9 cellular contexts compared by ENCODE assay signal in genomic region chr3:153052096-153052460, GRCh38.
DNase-seq lines count a peak whose midpoint lies in the region; ATAC-seq and TF ChIP-seq lines count a peak whose summit lies in the region.
"Had no signal": no experiment of that assay in that cellular context is flagged by ENCODE, and none has a peak within 500 bp of the region (broad histone marks: within the 10 kb centered on the region; RNA-seq: fewer than 3 reads in every experiment).

No MANE protein-coding gene starts in this region.

- H2AK5ac ChIP-seq in mesenchymal stem cell (ENCODE audit: low read length, severe bottlenecking): no peak overlapping the region

- H3K14ac ChIP-seq in mesenchymal stem cell (ENCODE audit: low read length in 2 of 2): no peak overlapping the region

- H3K4me1 Mint-ChIP-seq in brain: peaks cover 6% of the 10 kb centered on the region

- DNase-seq in AG08395 (ENCODE audit: low spot score) (peak; percentile 76), LNCaP clone FGC (ENCODE audit: low read depth) (peak; percentile 34), mesenchymal stem cell (peak; percentile 98), NCI-H2029 treated with DMSO at 0.1 percent for 48 hours (lab: John Stamatoyannopoulos, UW) (no peak), NCI-H2107 treated with DMSO at 0.1 percent for 48 hours (lab: John Stamatoyannopoulos, UW; ENCODE audit: unreplicated experiment) (no peak)
- no peak for DNase-seq in activated naive CD4-positive, alpha-beta T cell treated with anti-CD3 and anti-CD28 coated beads, Interleukin-2, amount 50 U/mL, for 72 hours (ENCODE audit: low spot score in 2 of 2)
- DNase-seq: Caco-2 had no signal

- no peak overlapping the region for H2AFZ ChIP-seq in mesenchymal stem cell (ENCODE audit: low read depth, low read length)

- no peak overlapping the region for H4K91ac ChIP-seq in mesenchymal stem cell (ENCODE audit: low read length)

- H3K27ac ChIP-seq in mesenchymal stem cell (ENCODE audit: low read length, poor library complexity, severe bottlenecking): peak overlapping the region; percentile 49

- H3K9ac ChIP-seq in mesenchymal stem cell (ENCODE audit: low read length): peak overlapping the region; percentile 46

- no peak overlapping the region for H3K4ac ChIP-seq in mesenchymal stem cell (ENCODE audit: low read depth in 1 of 2, low read length in 2 of 2)

- H2BK12ac ChIP-seq in mesenchymal stem cell (ENCODE audit: low read length in 2 of 2): peak overlapping the region in 1 of 2 experiments; percentile 2

- H4K8ac ChIP-seq in mesenchymal stem cell (ENCODE audit: low read length): peak overlapping the region; percentile 5

- H2BK5ac ChIP-seq in mesenchymal stem cell (ENCODE audit: low read depth, low read length, poor library complexity, severe bottlenecking): no peak overlapping the region

- no peaks in the 10 kb centered on the region for H3K36me3 ChIP-seq in mesenchymal stem cell (ENCODE audit: control insufficient read depth in 1 of 2, insufficient read depth in 2 of 2, low read depth in 1 of 2, low read length in 2 of 2)

- no peak overlapping the region for H2BK120ac ChIP-seq in mesenchymal stem cell (ENCODE audit: low read depth, low read length)

- no peak overlapping the region for H3K4me3 Mint-ChIP-seq in brain

- WGBS in mesenchymal stem cell: 4% methylated on average over 4 of the region's 4 CpGs

- ATAC-seq in HG02970 (IDR thresholded peaks at IDR 0.05; ENCODE audit: low FRiP score, unreplicated experiment): no peak
- ATAC-seq in activated naive CD4-positive, alpha-beta T cell treated with anti-CD3 and anti-CD28 coated beads, Interleukin-2, amount 50 U/mL, for 72 hours: no peak

- no peaks in the 10 kb centered on the region for H3K27me3 ChIP-seq in mesenchymal stem cell (ENCODE audit: control insufficient read depth in 1 of 2, insufficient read depth in 1 of 2, low read length in 2 of 2)

- H3K9me3 Mint-ChIP-seq in brain: peaks cover 0 to 4% (median 0%) of the 10 kb centered on the region in 5 experiments
- H3K9me3 Mint-ChIP-seq in activated naive CD4-positive, alpha-beta T cell treated with anti-CD3 and anti-CD28 coated beads, Interleukin-2, amount 50 U/mL, for 72 hours: no peaks in the 10 kb centered on the region

- H3K23ac ChIP-seq in mesenchymal stem cell (ENCODE audit: low read length in 2 of 2): no peak overlapping the region

- peak overlapping the region in 3 of 5 experiments; percentile 11 to 75 (median 68) for H3K27ac Mint-ChIP-seq in brain
- H3K27ac Mint-ChIP-seq in activated naive CD4-positive, alpha-beta T cell treated with anti-CD3 and anti-CD28 coated beads, Interleukin-2, amount 50 U/mL, for 72 hours: no peak overlapping the region

- no peaks in the 10 kb centered on the region for H3K9me3 ChIP-seq in mesenchymal stem cell (ENCODE audit: control insufficient read depth, low read length)
- H3K9me3 ChIP-seq: Caco-2 had no signal

- no peak for TF ChIP-seq CTCF in LNCaP clone FGC (IDR thresholded peaks at IDR 0.05; ENCODE audit: control insufficient read depth, extremely low read depth, insufficient read depth)
- no peak for TF ChIP-seq CTCF in brain (conservative IDR thresholded peaks at IDR 0.05)

- no peak overlapping the region for H3K4me2 ChIP-seq in mesenchymal stem cell (ENCODE audit: low read length, poor library complexity, severe bottlenecking)

- no peaks in the 10 kb centered on the region for H3K36me3 Mint-ChIP-seq in brain
- H3K36me3 Mint-ChIP-seq in activated naive CD4-positive, alpha-beta T cell treated with anti-CD3 and anti-CD28 coated beads, Interleukin-2, amount 50 U/mL, for 72 hours: no peaks in the 10 kb centered on the region

- H2BK15ac ChIP-seq in mesenchymal stem cell (ENCODE audit: low read depth, poor library complexity, severe bottlenecking): no peak overlapping the region

- H3K18ac ChIP-seq in mesenchymal stem cell (ENCODE audit: low read depth in 1 of 2, low read length in 2 of 2): peak overlapping the region; percentile 9 to 29

- H3K4me1 ChIP-seq in mesenchymal stem cell (ENCODE audit: control insufficient read depth, insufficient read depth, low read depth, low read length): peaks cover 3% of the 10 kb centered on the region
- H3K4me1 ChIP-seq: Caco-2 had no signal

- no peaks in the 10 kb centered on the region for H3K79me1 ChIP-seq in mesenchymal stem cell (replicated peaks; ENCODE audit: low read length, poor library complexity, severe bottlenecking)

- H3K27me3 Mint-ChIP-seq in brain: no peaks in the 10 kb centered on the region

- H3K4me3 ChIP-seq in LNCaP clone FGC (ENCODE audit: low read depth, low read length) (no peak overlapping the region), mesenchymal stem cell (ENCODE audit: insufficient read depth in 1 of 2, low read depth in 1 of 2, low read length in 2 of 2) (peak overlapping the region in 1 of 2 experiments; percentile 49)

Comparison
In these comparisons a context has a peak if more than half of its experiments do, and no peak if none do; other contexts are left out.
1. DNase-seq: peak in AG08395 (single experiment), LNCaP clone FGC (single experiment) and mesenchymal stem cell (single experiment); none in NCI-H2029 treated with DMSO at 0.1 percent for 48 hours (single experiment), NCI-H2107 treated with DMSO at 0.1 percent for 48 hours (single experiment) and activated naive CD4-positive, alpha-beta T cell treated with anti-CD3 and anti-CD28 coated beads, Interleukin-2, amount 50 U/mL, for 72 hours (0 of 2).
2. H3K27ac Mint-ChIP-seq: peak in brain (3 of 5); none in activated naive CD4-positive, alpha-beta T cell treated with anti-CD3 and anti-CD28 coated beads, Interleukin-2, amount 50 U/mL, for 72 hours (0 of 2).